20 cellular contexts compared by ENCODE assay signal in genomic region chr1:200342511-200343400, GRCh38.
DNase-seq lines count a peak whose midpoint lies in the region; ATAC-seq and TF ChIP-seq lines count a peak whose summit lies in the region.
"Had no signal": no experiment of that assay in that cellular context is flagged by ENCODE, and none has a peak within 500 bp of the region (broad histone marks: within the 10 kb centered on the region; RNA-seq: fewer than 3 reads in every experiment).

No MANE protein-coding gene starts in this region.

- no peaks in the 10 kb centered on the region for H3K79me1 ChIP-seq in mesendoderm (ENCODE audit: low read length)

- peak overlapping the region; percentile 30; the same call in 1 of the 2 replicates for H3K27ac Mint-ChIP-seq in WTC11
- H3K27ac Mint-ChIP-seq: activated CD4-positive, alpha-beta memory T cell treated with anti-CD3 and anti-CD28 coated beads, Interleukin-2, amount 10 ng/mL, durations not matched to agents 7 days and 5 days; activated naive CD8-positive, alpha-beta T cell treated with anti-CD3 and anti-CD28 coated beads for 36 hours; immature natural killer cell; neural progenitor cell had no signal

- no peak overlapping the region for H3K4ac ChIP-seq in mesendoderm (ENCODE audit: low read depth, low read length)

- no CpG with 5 or more reads among the region's 5 CpGs for WGBS in mesendoderm (ENCODE audit: extremely low coverage, insufficient coverage, low lambda C conversion rate)

- POLR2A ChIA-PET in WTC11 (lab: Charles Lee) = interaction anchor here (0.6 to 0.7 kb wide), 3 partner anchors 17 to 39 kb away, joined by 3 to 6 read pairs (median 3); no protein-coding TSS in a partner anchor

- H3K9ac ChIP-seq in mesendoderm (ENCODE audit: low read length) = no peak overlapping the region
- H3K9ac ChIP-seq: neural progenitor cell had no signal

- 0 out of 2 replicates have a peak overlapping the region, but pooled peaks have one; percentile 3 for H3K4me3 ChIP-seq in ACC112 (ENCODE audit: low read depth, low read length)
- no peak overlapping the region for H3K4me3 ChIP-seq in mesendoderm (ENCODE audit: low read length)
- H3K4me3 ChIP-seq: neural progenitor cell, right lobe of liver, SK-N-MC, thyroid gland had no signal

- H3K4me2 ChIP-seq in mesendoderm (ENCODE audit: low read length) = no peak overlapping the region
- H3K4me2 ChIP-seq: neural progenitor cell had no signal

- no peak overlapping the region for H2BK120ac ChIP-seq in mesendoderm (ENCODE audit: low read depth, low read length)

- no peak overlapping the region for H3K18ac ChIP-seq in mesendoderm (ENCODE audit: low read length)

- H3K4me1 ChIP-seq in ACC112 (ENCODE audit: control insufficient read depth, insufficient read depth, low read length, unreplicated experiment) (peaks cover 13% of the 10 kb centered on the region), mesendoderm (ENCODE audit: control insufficient read depth, low read depth, low read length) (peaks cover 5% of the 10 kb centered on the region)
- H3K4me1 ChIP-seq: neural progenitor cell, right lobe of liver, thyroid gland had no signal

- in situ Hi-C loops in GM13977 (cut with MboI; ENCODE audit: low pct_unique_long_range_greater_than_20kb, low sequenced_read_pairs, unreplicated experiment) = no loop called here

- no peak overlapping the region for H4K5ac ChIP-seq in mesendoderm (ENCODE audit: low read length)

- H2BK15ac ChIP-seq in mesendoderm (replicated peaks; ENCODE audit: low read depth) = no peak overlapping the region

- no peak overlapping the region for H2BK5ac ChIP-seq in mesendoderm (ENCODE audit: low read length)

- H3K36me3 Mint-ChIP-seq in WTC11 = peaks cover 4% of the 10 kb centered on the region; the same call in 1 of the 2 replicates
- H3K36me3 Mint-ChIP-seq: activated naive CD8-positive, alpha-beta T cell treated with anti-CD3 and anti-CD28 coated beads for 36 hours; neural progenitor cell had no signal

- H3K23ac ChIP-seq in mesendoderm (ENCODE audit: low read length) = no peak overlapping the region

- peak overlapping the region; percentile 20 for H2AFZ ChIP-seq in ACC112 (ENCODE audit: low read length, unreplicated experiment)
- H2AFZ ChIP-seq: neural progenitor cell had no signal

- no peak overlapping the region for H3K4me3 Mint-ChIP-seq in WTC11
- H3K4me3 Mint-ChIP-seq: activated CD4-positive, alpha-beta memory T cell treated with anti-CD3 and anti-CD28 coated beads, Interleukin-2, amount 10 ng/mL, durations not matched to agents 7 days and 5 days; activated naive CD8-positive, alpha-beta T cell treated with anti-CD3 and anti-CD28 coated beads for 36 hours; immature natural killer cell; neural progenitor cell had no signal

- no peaks in the 10 kb centered on the region for H3K79me2 ChIP-seq in ACC112 (ENCODE audit: control insufficient read depth, insufficient read depth, low read length, unreplicated experiment)
- no peaks in the 10 kb centered on the region for H3K79me2 ChIP-seq in mesendoderm (ENCODE audit: control insufficient read depth, insufficient read depth, low read length)

- ATAC-seq in WTC11 (no peak), HG03097 (IDR thresholded peaks at IDR 0.05; ENCODE audit: low FRiP score, unreplicated experiment) (no peak)

- H3K56ac ChIP-seq in mesendoderm (ENCODE audit: low read length) = no peak overlapping the region

- DNase-seq in HCEC 1CT = peak; percentile 79
- no peak for DNase-seq in WTC11 (ENCODE audit: low spot score)
- peak; percentile 32 for DNase-seq in hepatic stellate cell (ENCODE audit: low spot score)
- no peak for DNase-seq in amniotic stem cell (lab: John Stamatoyannopoulos, UW)
- DNase-seq in GM13977 (ENCODE audit: low spot score) = no peak
- no peak for DNase-seq in mesendoderm
- DNase-seq: activated CD4-positive, alpha-beta memory T cell treated with anti-CD3 and anti-CD28 coated beads, Interleukin-2, amount 10 ng/mL, durations not matched to agents 7 days and 5 days; activated naive CD8-positive, alpha-beta T cell treated with anti-CD3 and anti-CD28 coated beads for 36 hours; activated T-cell treated with anti-CD3 and anti-CD28 coated beads, Interleukin-2, amount 50 U/mL, for 48 hours; Caco-2; cerebellar nuclear complex; immature natural killer cell; NCI-H187 treated with DMSO at 0.1 percent for 48 hours; right lobe of liver; stimulated activated CD4-positive, alpha-beta T cell treated with anti-CD3 and anti-CD28 coated beads, Interleukin-4, amount 100 ng/mL, for 24 hours; thyroid gland had no signal

- H4K8ac ChIP-seq in mesendoderm (ENCODE audit: low read depth, low read length) = no peak overlapping the region

- H2AK5ac ChIP-seq in mesendoderm (ENCODE audit: low read length) = no peak overlapping the region

- no peaks in the 10 kb centered on the region for H3K27me3 Mint-ChIP-seq in WTC11 (ENCODE audit: low read depth)
- H3K27me3 Mint-ChIP-seq: activated naive CD8-positive, alpha-beta T cell treated with anti-CD3 and anti-CD28 coated beads for 36 hours had no signal

- H3K36me3 ChIP-seq in ACC112 (ENCODE audit: insufficient read depth, low read length) (no peaks in the 10 kb centered on the region), mesendoderm (ENCODE audit: control insufficient read depth, insufficient read depth, low read length) (no peaks in the 10 kb centered on the region)
- H3K36me3 ChIP-seq: neural progenitor cell, right lobe of liver, thyroid gland had no signal

- TF ChIP-seq CTCF in WTC11 (IDR thresholded peaks at IDR 0.05) (no peak), GM13977 (IDR thresholded peaks at IDR 0.05; ENCODE audit: extremely low read depth, insufficient read depth, missing control alignments) (no peak)

- peaks cover 25% of the 10 kb centered on the region for H3K4me1 Mint-ChIP-seq in WTC11

- CTCF ChIA-PET in WTC11 (lab: Charles Lee) = no interaction called here

- H3K9me3 Mint-ChIP-seq in WTC11 = peaks cover 4% of the 10 kb centered on the region; the same call in 1 of the 2 replicates
- H3K9me3 Mint-ChIP-seq: activated CD4-positive, alpha-beta memory T cell treated with anti-CD3 and anti-CD28 coated beads, Interleukin-2, amount 10 ng/mL, durations not matched to agents 7 days and 5 days; activated naive CD8-positive, alpha-beta T cell treated with anti-CD3 and anti-CD28 coated beads for 36 hours; neural progenitor cell had no signal

- H3K27me3 ChIP-seq in ACC112 (ENCODE audit: insufficient read depth, low read length) = no peaks in the 10 kb centered on the region
- H3K27me3 ChIP-seq in mesendoderm (ENCODE audit: insufficient read depth, low read length, poor library complexity) = no peaks in the 10 kb centered on the region
- H3K27me3 ChIP-seq: neural progenitor cell, right lobe of liver, thyroid gland had no signal

- H3K27ac ChIP-seq in ACC112 (ENCODE audit: low read depth, low read length) = peak overlapping the region; percentile 56
- H3K27ac ChIP-seq in mesendoderm (ENCODE audit: low read depth, low read length) = no peak overlapping the region
- H3K27ac ChIP-seq: neural progenitor cell, right lobe of liver, SK-N-MC, thyroid gland had no signal

TF ChIP-seq in WTC11, 78 proteins besides CTCF, POLR2A, EP300 and RAD21:
- no peak for TF ChIP-seq FOXP4 (CRISPR knock-in tag; IDR thresholded peaks at IDR 0.05)
- TF ChIP-seq TP53 (CRISPR knock-in tag; IDR thresholded peaks at IDR 0.05) = no peak
- TF ChIP-seq E2F5 (CRISPR knock-in tag; IDR thresholded peaks at IDR 0.05) = no peak

Comparison
In these comparisons a context has a peak if more than half of its experiments do, and no peak if none do; other contexts are left out.
1. DNase-seq: peak in HCEC 1CT (single experiment) and hepatic stellate cell (single experiment); none in WTC11 (single experiment), amniotic stem cell (single experiment), GM13977 (single experiment) and mesendoderm (single experiment).